Comparison of ENCODE assay signal across 8 cellular contexts in the genomic region with DNA sequence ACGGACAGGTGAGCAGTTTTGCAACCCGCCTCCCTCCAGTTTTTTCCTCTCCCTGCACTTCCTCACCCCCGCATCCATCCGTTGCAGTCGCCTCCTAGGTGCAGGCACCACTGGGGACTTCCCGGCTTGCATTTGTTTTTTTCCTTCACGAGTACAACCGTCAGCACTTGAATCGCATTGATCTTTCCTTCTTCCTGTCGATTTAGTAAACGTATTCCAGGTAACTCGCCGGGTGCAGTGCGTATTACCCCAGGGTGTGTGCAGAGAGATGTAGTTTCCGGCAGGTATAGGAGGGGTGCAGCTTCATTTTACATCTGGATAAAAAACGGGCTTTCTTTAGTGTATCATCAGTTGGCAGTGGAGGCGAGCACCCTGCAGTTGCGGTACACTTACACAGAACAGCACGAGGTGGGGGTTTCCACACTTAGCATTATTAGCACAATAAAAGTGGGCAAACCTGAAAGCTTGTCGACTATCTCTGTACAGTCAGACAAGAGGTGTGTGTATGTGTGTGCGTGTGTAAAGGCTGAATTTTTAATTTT.
DNase-seq lines count a peak whose midpoint lies in the region; ATAC-seq and TF ChIP-seq lines count a peak whose summit lies in the region.

TSS of gene SORL1-AS1 (minus strand) at position 359 of the 542 bp plus-strand sequence.

- peak; percentile 21 for ATAC-seq in GM18909 (IDR thresholded peaks at IDR 0.05; ENCODE audit: poor library complexity, unreplicated experiment)
- ATAC-seq in HG03039 (IDR thresholded peaks at IDR 0.05; ENCODE audit: unreplicated experiment) = peak; percentile 14
- ATAC-seq in GM18873 (IDR thresholded peaks at IDR 0.05; ENCODE audit: low FRiP score, unreplicated experiment) = no peak

- TF ChIP-seq CTCF in astrocyte of the cerebellum (IDR thresholded peaks at IDR 0.05; ENCODE audit: low read depth, low read length, missing control alignments) (no peak), kidney epithelial cell (IDR thresholded peaks at IDR 0.05; ENCODE audit: insufficient read depth, low read length, poor library complexity, severe bottlenecking) (no peak)

- in situ Hi-C loops in astrocyte of the cerebellum (cut with HindIII; ENCODE audit: low sequenced_read_pairs) = no loop called here

- peaks cover 9% of the 10 kb centered on the region for H3K27me3 ChIP-seq in kidney epithelial cell (ENCODE audit: control insufficient read depth, insufficient read depth, low read length)

- H3K36me3 ChIP-seq in kidney epithelial cell (ENCODE audit: control insufficient read depth, insufficient read depth, low read length) = no peaks in the 10 kb centered on the region

- peak; percentile 12 for TF ChIP-seq POLR2A in Raji (IDR thresholded peaks at IDR 0.05; ENCODE audit: insufficient read depth, low read depth, low read length)

- peak within 1 kb of the TSS; percentile 48 for H3K4me3 ChIP-seq in astrocyte of the cerebellum (ENCODE audit: low read depth, low read length)
- peak within 1 kb of the TSS; percentile 68 for H3K4me3 ChIP-seq in kidney epithelial cell (ENCODE audit: low read depth, low read length)

- DNase-seq in astrocyte of the cerebellum (ENCODE audit: low read depth) (no peak), kidney epithelial cell (ENCODE audit: low read depth) (no peak), OCI-M2 (lab: John Stamatoyannopoulos, UW; ENCODE audit: unreplicated experiment) (no peak)
- DNase-seq in stimulated activated CD4-positive, alpha-beta T cell treated with anti-CD3 and anti-CD28 coated beads, TNF-alpha, amount 100 ng/mL, for 4 hours (ENCODE audit: low read depth in 3 of 3) = peak; percentile 29 to 55 (median 45)

Comparison
In these comparisons a context has a peak if more than half of its experiments do, and no peak if none do; other contexts are left out.
1. DNase-seq: peak in stimulated activated CD4-positive, alpha-beta T cell treated with anti-CD3 and anti-CD28 coated beads, TNF-alpha, amount 100 ng/mL, for 4 hours (3 of 3); none in astrocyte of the cerebellum (single experiment), kidney epithelial cell (single experiment) and OCI-M2 (single experiment).